ENCODE assay signal across 18 cellular contexts in genomic region chr22:49362393-49362792, GRCh38.
DNase-seq lines count a peak whose midpoint lies in the region; ATAC-seq and TF ChIP-seq lines count a peak whose summit lies in the region.
"Had no signal": no experiment of that assay in that cellular context is flagged by ENCODE, and none has a peak within 500 bp of the region (broad histone marks: within the 10 kb centered on the region; RNA-seq: fewer than 3 reads in every experiment).

No MANE protein-coding gene starts in this region.

- H3K4me3 ChIP-seq in lung (no peak overlapping the region), stomach (no peak overlapping the region)

- H3K27me3 ChIP-seq in lung (ENCODE audit: control insufficient read depth, insufficient read depth), result no peaks in the 10 kb centered on the region
- H3K27me3 ChIP-seq in stomach, result peaks cover 0 to 52% (median 0%) of the 10 kb centered on the region in 3 donors

- intact Hi-C loops in stomach (cut with DNase I; ENCODE audit: low total_unique reads), result no loop called here

- TF ChIP-seq EP300 in stomach (IDR thresholded peaks at IDR 0.05), result no peak

- POLR2A ChIA-PET in HEK293T (lab: Yijun Ruan, JAX), result no interaction called here

- H3K4me1 ChIP-seq in lung (ENCODE audit: control insufficient read depth in 2 of 2, insufficient read depth in 2 of 2, low read length in 2 of 2) (no peaks in the 10 kb centered on the region), stomach (no peaks in the 10 kb centered on the region)

- H3K27ac ChIP-seq in lung (ENCODE audit: low read depth in 1 of 2, low read length in 1 of 2) (no peak overlapping the region), stomach (no peak overlapping the region)
- H3K27ac ChIP-seq: 22Rv1, HL-60 had no signal

- WGBS in lung, 2 donors, result 70 to 77% methylated on average over 9 of the region's 9 CpGs
- 67 to 72% (median 68%) methylated on average over 9 of the region's 9 CpGs for WGBS in stomach, 5 donors

- DNase-seq in NCI-H748 (lab: John Stamatoyannopoulos, UW; ENCODE audit: unreplicated experiment), result peak; percentile 78
- DNase-seq in NCI-H748 treated with DMSO at 0.1 percent for 48 hours (lab: John Stamatoyannopoulos, UW), result no peak
- DNase-seq in SHP77 treated with DMSO at 0.1 percent for 48 hours (lab: John Stamatoyannopoulos, UW), result peak; percentile 76
- DNase-seq in lung (ENCODE audit: low spot score), result peak; percentile 9
- DNase-seq in stomach, result peak; percentile 3
- DNase-seq in HEK293T (ENCODE audit: extremely low spot score), result no peak
- no peak for DNase-seq in retina
- DNase-seq in stimulated activated CD4-positive, alpha-beta T cell treated with anti-CD3 and anti-CD28 coated beads, Interleukin-4, amount 100 ng/mL, for 1 hour, result no peak
- DNase-seq: Calu3; CD4-positive, alpha-beta memory T cell; DMS79; H7; KBM-7; NCI-H1436; NCI-H2081 treated with DMSO at 0.1 percent for 48 hours; NCI-H2227 treated with DMSO at 0.1 percent for 48 hours had no signal

- H3K9me3 ChIP-seq in lung (ENCODE audit: control insufficient read depth in 2 of 2, insufficient read depth in 1 of 2, low read length in 1 of 2) (peaks cover 0 to 3% of the 10 kb centered on the region in 2 donors), stomach (peaks cover 0 to 7% (median 0%) of the 10 kb centered on the region in 4 donors)

- TF ChIP-seq POLR2A in stomach (IDR thresholded peaks at IDR 0.05), result no peak

- ATAC-seq in lung (ENCODE audit: insufficient read depth, low FRiP score), result no peak

- H3K36me3 ChIP-seq in lung (ENCODE audit: control insufficient read depth in 2 of 2, insufficient read depth in 2 of 2, low read length in 2 of 2), result no peaks in the 10 kb centered on the region
- H3K36me3 ChIP-seq in stomach, result no peaks in the 10 kb centered on the region

- TF ChIP-seq CTCF in lung (IDR thresholded peaks at IDR 0.05; ENCODE audit: control extremely low read depth, extremely low read depth) (no peak), stomach (IDR thresholded peaks at IDR 0.05) (no peak)

- CTCF ChIA-PET in HEK293T (lab: Yijun Ruan, JAX), result no interaction called here

TF ChIP-seq in HEK293T, 16 proteins besides CTCF, POLR2A, EP300 and RAD21:
- TF ChIP-seq SUZ12 (IDR thresholded peaks at IDR 0.05) (no peak), LEF1 (IDR thresholded peaks at IDR 0.05; ENCODE audit: borderline replicate concordance) (no peak), ZNF384 (IDR thresholded peaks at IDR 0.05) (no peak), FOXA1 (IDR thresholded peaks at IDR 0.05) (no peak), CTBP1 (IDR thresholded peaks at IDR 0.05; ENCODE audit: borderline replicate concordance) (no peak), FOXK2 (IDR thresholded peaks at IDR 0.05) (no peak), ELF4 (IDR thresholded peaks at IDR 0.05) (no peak), HDGF (IDR thresholded peaks at IDR 0.05; ENCODE audit: borderline replicate concordance) (no peak), FOXM1 (IDR thresholded peaks at IDR 0.05; ENCODE audit: borderline replicate concordance) (no peak), L3MBTL2 (conservative IDR thresholded peaks at IDR 0.05) (no peak), ARNT (IDR thresholded peaks at IDR 0.05) (no peak)

Comparison
In these comparisons a context has a peak if more than half of its experiments do, and no peak if none do; other contexts are left out.
1. DNase-seq: peak in NCI-H748 (single experiment), SHP77 treated with DMSO at 0.1 percent for 48 hours (single experiment), lung (single experiment) and stomach (single experiment); none in NCI-H748 treated with DMSO at 0.1 percent for 48 hours (single experiment), HEK293T (single experiment), retina (single experiment) and stimulated activated CD4-positive, alpha-beta T cell treated with anti-CD3 and anti-CD28 coated beads, Interleukin-4, amount 100 ng/mL, for 1 hour (single experiment).